In the genomic region with DNA sequence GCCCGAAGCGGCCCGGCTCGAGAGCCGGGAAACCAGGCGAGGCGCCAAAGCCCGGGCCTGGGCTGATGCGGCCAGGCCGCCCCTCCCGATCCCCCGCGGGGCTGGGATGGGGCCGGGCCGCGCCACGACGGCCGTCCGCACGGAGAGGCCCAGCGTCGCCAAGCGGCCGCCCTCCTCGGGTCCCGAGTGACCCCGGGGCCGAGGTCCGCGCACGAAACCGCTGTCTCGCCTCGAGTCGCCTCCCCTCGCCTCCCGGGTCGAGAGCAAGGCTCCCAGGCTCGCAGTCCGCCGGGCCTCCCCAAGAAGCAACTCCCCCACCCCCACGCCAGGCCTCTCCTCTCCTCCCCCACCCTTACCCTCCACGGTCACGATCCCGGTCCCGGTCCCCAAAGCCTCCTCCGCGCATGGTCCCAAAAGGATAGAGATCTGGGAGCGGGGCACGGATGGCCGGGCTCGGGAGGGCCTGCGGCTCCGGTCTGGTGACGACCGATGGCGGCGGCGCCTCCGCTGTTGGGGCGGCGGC, we compare ENCODE assay signal across 8 cellular contexts. TPM values are rescaled to one million over a fixed set of nuclear protein-coding genes. Genes with fewer than 3 reads are reported as not detected.
A peak's percentile ranks its signal among the peaks of the same experiment; 100 is the strongest.
DNase-seq lines count a peak whose midpoint lies in the region; ATAC-seq, FAIRE-seq and TF ChIP-seq lines count a peak whose summit lies in the region.

No MANE protein-coding gene starts in this region.

- no peaks in the 10 kb centered on the region for H3K9me3 Mint-ChIP-seq in T-helper 1 cell treated with Interleukin-12 subunit alpha and Interleukin-12 subunit beta and Interleukin-4 antibody, amounts not matched to agents 30 μg/mL and 1 μg/mL, for 36 hours
- H3K9me3 Mint-ChIP-seq in MCF 10A (ENCODE audit: unreplicated experiment) = no peaks in the 10 kb centered on the region

- no peak for TF ChIP-seq CTCF in MCF 10A (IDR thresholded peaks at IDR 0.05; ENCODE audit: unreplicated experiment)

- peak overlapping the region; percentile 100 for H3K9ac ChIP-seq in iPS-20b (ENCODE audit: low read depth, low read length)

- intact Hi-C loops in MCF 10A (cut with micrococcal nuclease) = loop anchor here (10.0 kb wide), 1 partner anchor 149 kb away; a partner anchor contains a TSS

- H3K4me1 ChIP-seq in iPS-20b (ENCODE audit: insufficient read depth, low read length) (peaks cover 11% of the 10 kb centered on the region), small intestine (ENCODE audit: control insufficient read depth in 2 of 2, insufficient read depth in 1 of 2, low read depth in 1 of 2, low read length in 1 of 2) (peaks cover 0 to 10% of the 10 kb centered on the region in 2 donors)

- H3K36me3 ChIP-seq in iPS-20b (ENCODE audit: insufficient read depth, low read depth, low read length) (peaks cover 48% of the 10 kb centered on the region), small intestine (ENCODE audit: control insufficient read depth in 2 of 2, insufficient read depth in 2 of 2, low read length in 2 of 2) (peaks cover 0 to 5% of the 10 kb centered on the region in 2 donors)

- H3K4me3 ChIP-seq in iPS-20b (ENCODE audit: low read length) = peak overlapping the region; percentile 95
- H3K4me3 ChIP-seq in small intestine (ENCODE audit: low read depth in 1 of 2, low read length in 2 of 2) = peak overlapping the region; percentile 76 to 100

- peaks cover 51% of the 10 kb centered on the region for H3K36me3 Mint-ChIP-seq in T-helper 1 cell treated with Interleukin-12 subunit alpha and Interleukin-12 subunit beta and Interleukin-4 antibody, amounts not matched to agents 30 μg/mL and 1 μg/mL, for 36 hours (ENCODE audit: low read depth)
- peaks cover 50% of the 10 kb centered on the region for H3K36me3 Mint-ChIP-seq in MCF 10A (ENCODE audit: insufficient read depth, unreplicated experiment)

- H3K4me3 Mint-ChIP-seq in T-helper 1 cell treated with Interleukin-12 subunit alpha and Interleukin-12 subunit beta and Interleukin-4 antibody, amounts not matched to agents 30 μg/mL and 1 μg/mL, for 36 hours = peak overlapping the region; percentile 98
- peak overlapping the region; percentile 81 for H3K4me3 Mint-ChIP-seq in MCF 10A (ENCODE audit: unreplicated experiment)

- CTCF ChIA-PET in MCF 10A (lab: Yijun Ruan, JAX) = no interaction called here

- ATAC-seq in GM19035 (IDR thresholded peaks at IDR 0.05; ENCODE audit: unreplicated experiment) (peak; percentile 23), HG03439 (IDR thresholded peaks at IDR 0.05; ENCODE audit: unreplicated experiment) (peak; percentile 22)

- H3K27ac ChIP-seq in iPS-20b (ENCODE audit: low read length) (peak overlapping the region; percentile 91), small intestine (ENCODE audit: low read depth in 1 of 2, low read length in 1 of 2) (peak overlapping the region; percentile 98 to 100)

- H3K4me1 Mint-ChIP-seq in T-helper 1 cell treated with Interleukin-12 subunit alpha and Interleukin-12 subunit beta and Interleukin-4 antibody, amounts not matched to agents 30 μg/mL and 1 μg/mL, for 36 hours (ENCODE audit: low read depth) = peaks cover 36% of the 10 kb centered on the region
- peaks cover 24% of the 10 kb centered on the region for H3K4me1 Mint-ChIP-seq in MCF 10A (ENCODE audit: insufficient read depth, unreplicated experiment)

- POLR2A ChIA-PET in MCF 10A (lab: Yijun Ruan, JAX) = no interaction called here

- no peaks in the 10 kb centered on the region for H3K27me3 ChIP-seq in iPS-20b (ENCODE audit: insufficient read depth, low read length)
- H3K27me3 ChIP-seq in small intestine (ENCODE audit: control insufficient read depth in 2 of 2, insufficient read depth in 2 of 2, low read length in 2 of 2) = no peaks in the 10 kb centered on the region

- FAIRE-seq in small intestine (lab: Jason Lieb, UNC) (no peak), HTR-8/SVneo (lab: Jason Lieb, UNC) (no peak)

- H3K9me3 ChIP-seq in iPS-20b (ENCODE audit: insufficient read depth, low read depth, low read length) (no peaks in the 10 kb centered on the region), small intestine (ENCODE audit: control insufficient read depth, low read depth) (no peaks in the 10 kb centered on the region)

- DNase-seq in C1 segment of cervical spinal cord (lab: John Stamatoyannopoulos, UW) = peak; percentile 30 to 95 (median 82)
- peak; percentile 62 for DNase-seq in MCF 10A (ENCODE audit: unreplicated experiment)
- DNase-seq in small intestine = peak; percentile 74
- DNase-seq in HTR-8/SVneo (ENCODE audit: insufficient read length, low spot score) = no peak

- 0% methylated on average over 43 to 63 of the region's 63 CpGs for WGBS in small intestine, 3 donors

- no TSS peak for BruUV-seq in MCF 10A (replicated peaks; lab: Mats Ljungman, UMichigan)

- H3K27me3 Mint-ChIP-seq in T-helper 1 cell treated with Interleukin-12 subunit alpha and Interleukin-12 subunit beta and Interleukin-4 antibody, amounts not matched to agents 30 μg/mL and 1 μg/mL, for 36 hours (ENCODE audit: low read depth) = no peaks in the 10 kb centered on the region
- H3K27me3 Mint-ChIP-seq in MCF 10A (ENCODE audit: insufficient read depth, unreplicated experiment) = no peaks in the 10 kb centered on the region

- peak overlapping the region; percentile 100 for H3K27ac Mint-ChIP-seq in T-helper 1 cell treated with Interleukin-12 subunit alpha and Interleukin-12 subunit beta and Interleukin-4 antibody, amounts not matched to agents 30 μg/mL and 1 μg/mL, for 36 hours
- peak overlapping the region; percentile 99 for H3K27ac Mint-ChIP-seq in MCF 10A (ENCODE audit: low read depth, unreplicated experiment)

RNA-seq across cellular contexts. Expression of a gene that starts 0.5 kb away (rescaled TPM):
- total RNA-seq in MCF 10A (2022) = 322 and 422 TPM in 2 replicates
- 100 to 1,000 TPM in 2 of 3 donors, 10 to 100 TPM in 1; 72.4 to 104 (median 104) TPM for polyA plus RNA-seq in small intestine

RNA-seq across cellular contexts. Expression of a gene that starts 37.8 kb away (rescaled TPM):
- total RNA-seq in MCF 10A (2022) = 6.4 and 11.5 TPM in 2 replicates
- 10 to 100 TPM in 1 of 3 donors, 1 to 10 TPM in 2; 6.5 to 12.3 (median 9.2) TPM for polyA plus RNA-seq in small intestine

RNA-seq across cellular contexts. Expression of a gene that starts 50.7 kb away (rescaled TPM):
- not detected in 2 replicates for total RNA-seq in MCF 10A (2022)
- polyA plus RNA-seq in small intestine = under 1 TPM in 1 of 3 donors, not detected in 2; 0.06 TPM
